ENCODE assay signal across 10 cellular contexts in the genomic region with DNA sequence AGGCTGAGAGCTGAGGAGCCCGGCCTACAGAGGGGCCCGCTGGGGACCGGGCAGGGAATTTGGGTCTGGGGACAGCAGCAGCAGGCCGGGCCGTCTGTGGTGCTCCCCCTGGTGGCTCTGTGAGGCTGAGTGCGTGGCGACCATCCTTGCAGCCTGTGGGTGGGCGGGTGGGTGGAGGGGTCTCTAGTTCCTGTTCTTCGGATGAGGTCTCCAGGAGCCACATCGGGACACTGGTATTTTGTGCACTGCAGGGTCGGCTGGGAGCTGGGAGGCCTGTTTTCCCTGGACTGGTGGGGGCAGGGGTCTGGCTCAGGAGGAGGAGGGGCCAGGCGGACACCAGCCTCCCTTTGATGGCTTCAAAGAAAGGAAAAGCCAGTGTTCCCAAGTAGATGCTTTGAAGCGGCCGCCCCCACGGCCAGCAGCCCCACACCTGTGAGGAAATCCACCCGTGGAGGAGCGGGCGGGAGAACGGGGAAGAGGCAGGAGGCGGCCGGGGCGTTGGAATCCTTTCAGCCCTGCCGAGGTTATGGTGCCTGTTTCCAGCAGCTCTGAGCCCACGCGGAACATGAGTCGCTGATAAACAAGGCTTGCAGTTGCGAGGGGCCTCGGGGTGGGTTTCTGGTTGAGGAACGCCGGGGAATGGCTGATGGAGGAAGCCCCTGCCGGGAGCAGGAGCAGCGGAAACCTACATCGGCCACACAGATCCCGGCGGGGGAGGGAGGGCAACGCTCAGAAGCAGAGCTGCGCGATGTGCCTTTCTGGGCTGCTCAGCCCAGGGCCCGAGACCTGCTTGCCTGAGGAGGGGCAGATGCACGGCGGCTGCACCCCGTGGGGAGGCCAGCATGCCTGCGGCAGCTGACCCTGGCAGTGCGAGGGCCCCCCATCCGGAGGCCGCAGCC.
DNase-seq lines count a peak whose midpoint lies in the region; ATAC-seq, FAIRE-seq and TF ChIP-seq lines count a peak whose summit lies in the region.
"Had no signal": no experiment of that assay in that cellular context is flagged by ENCODE, and none has a peak within 500 bp of the region (broad histone marks: within the 10 kb centered on the region; RNA-seq: fewer than 3 reads in every experiment).

No MANE protein-coding gene starts in this region.

- TF ChIP-seq POLR2A in gastroesophageal sphincter (IDR thresholded peaks at IDR 0.05), result no peak
- TF ChIP-seq POLR2A in prostate gland (IDR thresholded peaks at IDR 0.05), result no peak

- H3K27me3 ChIP-seq in DND-41 (ENCODE audit: insufficient read depth, low read length, poor library complexity), result no peaks in the 10 kb centered on the region
- H3K27me3 ChIP-seq in gastroesophageal sphincter, result peaks cover 34% of the 10 kb centered on the region
- H3K27me3 ChIP-seq in prostate gland (replicated peaks; ENCODE audit: insufficient read depth), result no peaks in the 10 kb centered on the region
- no peaks in the 10 kb centered on the region for H3K27me3 ChIP-seq in Karpas-422 (ENCODE audit: low read length)
- H3K27me3 ChIP-seq: body of pancreas had no signal

- H3K9me3 ChIP-seq in DND-41 (ENCODE audit: insufficient read depth, low read length, severe bottlenecking) (no peaks in the 10 kb centered on the region), T-helper 17 cell (ENCODE audit: control insufficient read depth, low read length, poor library complexity, severe bottlenecking) (no peaks in the 10 kb centered on the region), gastroesophageal sphincter (no peaks in the 10 kb centered on the region), prostate gland (no peaks in the 10 kb centered on the region), Karpas-422 (ENCODE audit: low read length) (no peaks in the 10 kb centered on the region)
- H3K9me3 ChIP-seq: body of pancreas had no signal

- peak overlapping the region; percentile 45 for H3K4me3 Mint-ChIP-seq in T-helper 17 cell

- no peak overlapping the region for H3K27ac ChIP-seq in DND-41 (ENCODE audit: low read length)
- H3K27ac ChIP-seq in gastroesophageal sphincter, result peak overlapping the region in 1 of 4 donors; percentile 2
- H3K27ac ChIP-seq in prostate gland, result no peak overlapping the region
- no peak overlapping the region for H3K27ac ChIP-seq in Karpas-422 (ENCODE audit: low read length)
- H3K27ac ChIP-seq: body of pancreas had no signal

- no peak for TF ChIP-seq EP300 in gastroesophageal sphincter (IDR thresholded peaks at IDR 0.05)

- no peak overlapping the region for H3K4me3 ChIP-seq in DND-41 (ENCODE audit: low read depth in 1 of 2, low read length in 2 of 2)
- H3K4me3 ChIP-seq in gastroesophageal sphincter, result peak overlapping the region; percentile 16 to 49
- H3K4me3 ChIP-seq in prostate gland, result peak overlapping the region; percentile 8 to 30
- no peak overlapping the region for H3K4me3 ChIP-seq in Karpas-422 (ENCODE audit: low read length)
- H3K4me3 ChIP-seq: body of pancreas had no signal

- no peak; the same call in 2 of the 3 replicates for ATAC-seq in DND-41 (ENCODE audit: insufficient read depth, low read depth)
- ATAC-seq in T-helper 17 cell, result peak; percentile 30
- ATAC-seq in gastroesophageal sphincter, result no peak
- ATAC-seq: body of pancreas had no signal

- peak overlapping the region; percentile 72 for H3K27ac Mint-ChIP-seq in T-helper 17 cell

- H3K9ac ChIP-seq in DND-41 (ENCODE audit: low read depth, low read length) (no peak overlapping the region), Karpas-422 (ENCODE audit: low read length) (no peak overlapping the region)

- no peak overlapping the region for H2AFZ ChIP-seq in DND-41 (ENCODE audit: low read depth, low read length)
- H2AFZ ChIP-seq in Karpas-422 (ENCODE audit: low read length), result no peak overlapping the region

- intact Hi-C loops in prostate gland (cut with DNase I), result no loop called here

- peaks cover 5% of the 10 kb centered on the region for H3K27me3 Mint-ChIP-seq in T-helper 17 cell

- DNase-seq in DND-41 (no peak), T-helper 17 cell (no peak), prostate gland (ENCODE audit: low spot score) (no peak), Karpas-422 (no peak), frontal cortex (ENCODE audit: low spot score in 2 of 2) (no peak), NCI-H446 treated with DMSO at 0.1 percent for 48 hours (lab: John Stamatoyannopoulos, UW) (no peak)
- no peak for DNase-seq in central memory CD4-positive, alpha-beta T cell
- DNase-seq: body of pancreas had no signal

- no peaks in the 10 kb centered on the region for H3K9me2 ChIP-seq in Karpas-422 (replicated peaks; ENCODE audit: insufficient read depth, low read length)

- peaks cover 5% of the 10 kb centered on the region for H3K36me3 Mint-ChIP-seq in T-helper 17 cell (ENCODE audit: low read depth)

- H3K4me2 ChIP-seq in DND-41 (ENCODE audit: insufficient read depth, low read length) (no peak overlapping the region), Karpas-422 (ENCODE audit: low read depth, low read length, poor library complexity, severe bottlenecking) (no peak overlapping the region)

- WGBS in gastroesophageal sphincter (ENCODE audit: low coverage in 1 of 2), 2 donors, result 0% methylated on average over 4 of the region's 46 CpGs; no CpG with 5 or more reads in 1 of the 2 donors
- 5% methylated on average over 40 of the region's 46 CpGs for WGBS in prostate gland

- H3K4me1 ChIP-seq in DND-41 (ENCODE audit: insufficient read depth, low read length), result no peaks in the 10 kb centered on the region
- peaks cover 0 to 14% (median 0%) of the 10 kb centered on the region in 3 donors for H3K4me1 ChIP-seq in gastroesophageal sphincter
- H3K4me1 ChIP-seq in prostate gland (replicated peaks), result peaks cover 3% of the 10 kb centered on the region
- H3K4me1 ChIP-seq in Karpas-422 (ENCODE audit: low read length), result no peaks in the 10 kb centered on the region
- H3K4me1 ChIP-seq: body of pancreas had no signal

- no peak for FAIRE-seq in frontal cortex (lab: Jason Lieb, UNC)
- FAIRE-seq: GM19239 had no signal

- H3K36me3 ChIP-seq in DND-41 (ENCODE audit: insufficient read depth, low read length), result no peaks in the 10 kb centered on the region
- no peaks in the 10 kb centered on the region for H3K36me3 ChIP-seq in gastroesophageal sphincter
- H3K36me3 ChIP-seq in prostate gland, result no peaks in the 10 kb centered on the region
- H3K36me3 ChIP-seq in Karpas-422 (ENCODE audit: insufficient read depth, low read length), result no peaks in the 10 kb centered on the region

- no peaks in the 10 kb centered on the region for H4K20me1 ChIP-seq in DND-41 (ENCODE audit: insufficient read depth, low read length)
- H4K20me1 ChIP-seq in Karpas-422 (ENCODE audit: insufficient read depth, low read depth, low read length), result no peaks in the 10 kb centered on the region

- H3K79me2 ChIP-seq in DND-41 (ENCODE audit: insufficient read depth, low read length) (no peaks in the 10 kb centered on the region), Karpas-422 (ENCODE audit: low read length) (no peaks in the 10 kb centered on the region)

- H3K4me1 Mint-ChIP-seq in T-helper 17 cell, result peaks cover 12% of the 10 kb centered on the region

- peak; percentile 30 for TF ChIP-seq CTCF in DND-41 (IDR thresholded peaks at IDR 0.05; ENCODE audit: borderline replicate concordance, extremely low read depth, low read length, poor library complexity, severe bottlenecking)
- TF ChIP-seq CTCF in gastroesophageal sphincter (IDR thresholded peaks at IDR 0.05), result peak in 1 of 4 experiments; percentile 57
- no peak for TF ChIP-seq CTCF in prostate gland (IDR thresholded peaks at IDR 0.05)

Comparison
In these comparisons a context has a peak if more than half of its experiments do, and no peak if none do; other contexts are left out.
1. H3K4me3 ChIP-seq: peak in gastroesophageal sphincter (2 of 2) and prostate gland (2 of 2); none in DND-41 (0 of 2) and Karpas-422 (single experiment).